Comparison of ENCODE assay signal across 9 cellular contexts in genomic region chr2:3222636-3223035, GRCh38.
A peak's percentile ranks its signal among the peaks of the same experiment; 100 is the strongest.
DNase-seq lines count a peak whose midpoint lies in the region; ATAC-seq and TF ChIP-seq lines count a peak whose summit lies in the region.
"Had no signal": no experiment of that assay in that cellular context is flagged by ENCODE, and none has a peak within 500 bp of the region (broad histone marks: within the 10 kb centered on the region; RNA-seq: fewer than 3 reads in every experiment).

No MANE protein-coding gene starts in this region.

- H3K27me3 Mint-ChIP-seq in immature natural killer cell (ENCODE audit: low read depth in 3 of 3): peaks cover 0 to 5% (median 3%) of the 10 kb centered on the region in 3 donors

- in situ Hi-C loops in Caki2 (cut with HindIII; ENCODE audit: low pct_unique_long_range_greater_than_20kb, low sequenced_read_pairs): no loop called here

- WGBS in heart left ventricle, 4 donors: 91 to 93% (median 92%) methylated on average over 9 of the region's 9 CpGs
- no CpG with 5 or more reads among the region's 9 CpGs for WGBS in neuronal stem cell (ENCODE audit: extremely low coverage in 2 of 2, insufficient read length in 2 of 2, insufficient replicate concordance in 1 of 2), 2 donors

- peaks cover 36 to 54% of the 10 kb centered on the region in 2 donors for H3K4me1 Mint-ChIP-seq in immature natural killer cell

- peak; percentile 47 for ATAC-seq in GM21825 (IDR thresholded peaks at IDR 0.05; ENCODE audit: unreplicated experiment)
- ATAC-seq in heart left ventricle: no peak

- TF ChIP-seq CTCF in heart left ventricle (IDR thresholded peaks at IDR 0.05): no peak

- H3K4ac ChIP-seq in neuronal stem cell (ENCODE audit: low read length): no peak overlapping the region

- no peak overlapping the region for H2BK5ac ChIP-seq in neuronal stem cell (ENCODE audit: low read length)

- no peak overlapping the region for H2BK15ac ChIP-seq in neuronal stem cell (ENCODE audit: low read length)

- no peak overlapping the region for H3K9ac ChIP-seq in neuronal stem cell (ENCODE audit: low read depth, low read length, poor library complexity)

- H3K4me3 ChIP-seq in heart left ventricle (no peak overlapping the region), neuronal stem cell (ENCODE audit: low read length in 2 of 2) (no peak overlapping the region)

- intact Hi-C loops in heart left ventricle (cut with DNase I): no loop called here

- no peak overlapping the region for H4K8ac ChIP-seq in neuronal stem cell (ENCODE audit: low read depth, low read length)

- H3K4me1 ChIP-seq in heart left ventricle: no peaks in the 10 kb centered on the region
- no peaks in the 10 kb centered on the region for H3K4me1 ChIP-seq in neuronal stem cell (ENCODE audit: control insufficient read depth in 2 of 2, insufficient read depth in 1 of 2, low read depth in 1 of 2, low read length in 2 of 2)

- peak overlapping the region in 1 of 12 donors; percentile 28 for H3K27ac ChIP-seq in heart left ventricle
- no peak overlapping the region for H3K27ac ChIP-seq in neuronal stem cell (replicated peaks; ENCODE audit: low read length)

- H3K27ac Mint-ChIP-seq in immature natural killer cell: peak overlapping the region; percentile 90 to 96 (median 96)

- no peak overlapping the region for H2AK5ac ChIP-seq in neuronal stem cell (ENCODE audit: low read depth, low read length)

- no peak overlapping the region for H3K4me2 ChIP-seq in neuronal stem cell (ENCODE audit: insufficient read depth, low read length, poor library complexity, severe bottlenecking)

- H3K14ac ChIP-seq in neuronal stem cell (ENCODE audit: low read length): no peak overlapping the region

- H3K36me3 ChIP-seq in heart left ventricle (no peaks in the 10 kb centered on the region), neuronal stem cell (replicated peaks in 1 of 2; ENCODE audit: control insufficient read depth in 2 of 2, insufficient read depth in 2 of 2, low read length in 2 of 2) (no peaks in the 10 kb centered on the region)

- peaks cover 0 to 2% (median 0%) of the 10 kb centered on the region in 3 donors for H3K36me3 Mint-ChIP-seq in immature natural killer cell

- H3K4me3 Mint-ChIP-seq in immature natural killer cell: peak overlapping the region in 4 of 5 donors; percentile 11 to 65 (median 47)

- peaks cover 0 to 2% (median 0%) of the 10 kb centered on the region in 6 donors for H3K9me3 Mint-ChIP-seq in immature natural killer cell

- H3K27me3 ChIP-seq in heart left ventricle (no peaks in the 10 kb centered on the region), neuronal stem cell (ENCODE audit: control insufficient read depth in 3 of 3, insufficient read depth in 3 of 3, low read depth in 1 of 3, low read length in 3 of 3) (no peaks in the 10 kb centered on the region)

- H4K91ac ChIP-seq in neuronal stem cell (ENCODE audit: low read depth, low read length, poor library complexity): no peak overlapping the region

- H3K79me1 ChIP-seq in neuronal stem cell (ENCODE audit: low read depth, low read length): peaks cover 7% of the 10 kb centered on the region

- H3K9me3 ChIP-seq in heart left ventricle (peaks cover 0 to 29% (median 0%) of the 10 kb centered on the region in 12 donors), neuronal stem cell (replicated peaks in 1 of 2; ENCODE audit: control insufficient read depth in 2 of 2, insufficient read depth in 1 of 2, low read depth in 1 of 2, low read length in 2 of 2) (peaks cover 8% of the 10 kb centered on the region in 2 donors)

- no peak overlapping the region for H2BK120ac ChIP-seq in neuronal stem cell (ENCODE audit: low read depth, low read length)

- H2AFZ ChIP-seq in neuronal stem cell (ENCODE audit: low read length): no peak overlapping the region

- H2BK12ac ChIP-seq in neuronal stem cell (ENCODE audit: low read length): no peak overlapping the region

- TF ChIP-seq POLR2A in heart left ventricle (IDR thresholded peaks at IDR 0.05): no peak

- peak; percentile 12 for DNase-seq in Caki2 (ENCODE audit: low read depth)
- DNase-seq in T-helper 1 cell: peak in 4 of 5 donors; percentile 40 to 81 (median 53)
- peak; percentile 50 to 60 (median 50) for DNase-seq in immature natural killer cell
- no peak for DNase-seq in heart left ventricle
- no peak for DNase-seq in neuronal stem cell (ENCODE audit: low spot score)
- DNase-seq in NCI-H2171 treated with DMSO at 0.1 percent for 48 hours (lab: John Stamatoyannopoulos, UW): no peak
- no peak for DNase-seq in NCI-H1694 treated with DMSO at 0.1 percent for 48 hours (lab: John Stamatoyannopoulos, UW)
- DNase-seq: DND-41 had no signal

- no peak overlapping the region for H3K23ac ChIP-seq in neuronal stem cell (ENCODE audit: low read depth, low read length, poor library complexity)

- H3K18ac ChIP-seq in neuronal stem cell (ENCODE audit: low read length): no peak overlapping the region

Comparison
In these comparisons a context has a peak if more than half of its experiments do, and no peak if none do; other contexts are left out.
1. DNase-seq: peak in Caki2 (single experiment), T-helper 1 cell (4 of 5) and immature natural killer cell (3 of 3); none in heart left ventricle (0 of 5), neuronal stem cell (single experiment), NCI-H2171 treated with DMSO at 0.1 percent for 48 hours (single experiment) and NCI-H1694 treated with DMSO at 0.1 percent for 48 hours (single experiment).